Comparison of ENCODE assay signal across 35 cellular contexts in the genomic region with DNA sequence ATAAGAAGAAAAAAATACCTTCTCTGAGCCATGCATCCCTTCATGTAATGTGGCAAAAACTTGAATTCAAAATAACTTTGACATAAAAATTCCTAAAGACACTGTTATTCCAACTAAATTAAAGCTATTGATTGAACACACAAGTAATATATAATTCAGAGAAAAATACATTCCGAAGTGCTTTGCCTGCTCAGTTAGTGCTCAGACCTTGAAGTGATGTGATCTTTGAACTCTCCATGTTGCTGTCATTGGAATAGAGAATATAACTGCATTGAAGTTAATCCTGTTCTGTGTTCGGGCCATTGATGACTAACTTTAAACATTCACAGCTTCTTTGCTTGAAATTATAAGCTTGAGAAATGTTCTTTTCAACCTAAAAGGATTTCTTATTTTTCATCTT.
A peak's percentile ranks its signal among the peaks of the same experiment; 100 is the strongest.
DNase-seq lines count a peak whose midpoint lies in the region; ATAC-seq, FAIRE-seq and TF ChIP-seq lines count a peak whose summit lies in the region.
"Had no signal": no experiment of that assay in that cellular context is flagged by ENCODE, and none has a peak within 500 bp of the region (broad histone marks: within the 10 kb centered on the region; RNA-seq: fewer than 3 reads in every experiment).

No MANE protein-coding gene starts in this region.

- H3K79me2 ChIP-seq in HepG2 (ENCODE audit: insufficient read depth, low read length) (no peaks in the 10 kb centered on the region), GM23338 (replicated peaks; ENCODE audit: insufficient read depth) (no peaks in the 10 kb centered on the region), endothelial cell of umbilical vein (ENCODE audit: control insufficient read depth, insufficient read depth, low read length) (no peaks in the 10 kb centered on the region)

- peaks cover 6% of the 10 kb centered on the region; the same call in 2 of the 3 replicates for H3K36me3 Mint-ChIP-seq in GM23338 (ENCODE audit: low read depth)

- no peak overlapping the region for H3K9ac ChIP-seq in HepG2 (ENCODE audit: insufficient read depth, low read depth, low read length)
- H3K9ac ChIP-seq in endothelial cell of umbilical vein (replicated peaks; ENCODE audit: extremely low read depth, insufficient read depth, low read length): no peak overlapping the region
- H3K9ac ChIP-seq: BLaER1; BLaER1 treated with 17β-estradiol and CSF1 and Interleukin-3, amounts not matched to agents 10 nM and 100 nM had no signal

- no peaks in the 10 kb centered on the region for H3K9me3 ChIP-seq in HepG2 (ENCODE audit: low read length)
- no peaks in the 10 kb centered on the region for H3K9me3 ChIP-seq in right lobe of liver
- H3K9me3 ChIP-seq in endothelial cell of umbilical vein (replicated peaks; ENCODE audit: control insufficient read depth, insufficient read depth, low read length): no peaks in the 10 kb centered on the region
- no peaks in the 10 kb centered on the region for H3K9me3 ChIP-seq in pancreas
- H3K9me3 ChIP-seq in vagina: no peaks in the 10 kb centered on the region
- H3K9me3 ChIP-seq: A549; BE2C; BLaER1; BLaER1 treated with 17β-estradiol and CSF1 and Interleukin-3, amounts not matched to agents 10 nM and 100 nM; Caco-2 had no signal

- H2AFZ ChIP-seq in HepG2 (ENCODE audit: low read length) (no peak overlapping the region), GM23338 (no peak overlapping the region), endothelial cell of umbilical vein (ENCODE audit: low read depth, low read length) (no peak overlapping the region)

- no peak overlapping the region for H3K4me3 ChIP-seq in HepG2 (replicated peaks in 1 of 3; ENCODE audit: insufficient read depth in 1 of 3, low read depth in 2 of 3, low read length in 3 of 3)
- H3K4me3 ChIP-seq in right lobe of liver: no peak overlapping the region
- H3K4me3 ChIP-seq in GM23338: no peak overlapping the region
- H3K4me3 ChIP-seq in endothelial cell of umbilical vein (replicated peaks in 1 of 3; ENCODE audit: insufficient read depth in 1 of 3, low read depth in 1 of 3, low read length in 3 of 3): no peak overlapping the region
- H3K4me3 ChIP-seq in pancreas: no peak overlapping the region
- no peak overlapping the region for H3K4me3 ChIP-seq in vagina
- H3K4me3 ChIP-seq: A549; BLaER1; BLaER1 treated with 17β-estradiol and CSF1 and Interleukin-3, amounts not matched to agents 10 nM and 100 nM had no signal

- peak; percentile 72 for DNase-seq in HepG2 (ENCODE audit: low spot score)
- DNase-seq in right lobe of liver: no peak
- DNase-seq in GM23338 (ENCODE audit: low spot score): no peak
- no peak for DNase-seq in endothelial cell of umbilical vein (ENCODE audit: low read depth, low spot score)
- DNase-seq in pancreas: no peak
- no peak for DNase-seq in vagina (ENCODE audit: extremely low spot score in 2 of 2)
- DNase-seq: 8988T; ACHN; AML-193; BE2C; C1 segment of cervical spinal cord; Caco-2; Calu3; CD4-positive, alpha-beta memory T cell; CD4-positive, alpha-beta T cell; CD4-positive, CD25-positive, alpha-beta regulatory T cell; CD8-positive, alpha-beta memory T cell; CD8-positive, alpha-beta T cell; COR-L47; DMS 273 treated with DMSO at 0.1 percent for 48 hours; DMS153; DMS53; DMS79; DMS79 treated with DMSO at 0.1 percent for 48 hours; DND-41; EL had no signal

- BruUV-seq in HepG2 (replicated peaks; lab: Mats Ljungman, UMichigan) (no TSS peak), endothelial cell of umbilical vein (replicated peaks; lab: Mats Ljungman, UMichigan) (no TSS peak)

- no peak for TF ChIP-seq RAD21 in HepG2 (CRISPR knock-in tag; IDR thresholded peaks at IDR 0.05)

- TF ChIP-seq POLR2A in HepG2 (IDR thresholded peaks at IDR 0.05; ENCODE audit: insufficient read depth in 1 of 2, low read depth in 2 of 2, low read length in 2 of 2): no peak
- no peak for TF ChIP-seq POLR2A in right lobe of liver (IDR thresholded peaks at IDR 0.05)
- no peak for TF ChIP-seq POLR2A in endothelial cell of umbilical vein (IDR thresholded peaks at IDR 0.05; ENCODE audit: low read depth, low read length)
- no peak for TF ChIP-seq POLR2A in vagina (IDR thresholded peaks at IDR 0.05)

- WGBS in HepG2 (ENCODE audit: low lambda C conversion rate): 13% methylated on average over 2 of the region's 2 CpGs
- WGBS in right lobe of liver (ENCODE audit: insufficient coverage, low coverage, low lambda C conversion rate, missing lambda C conversion rate): 89% methylated on average over 2 of the region's 2 CpGs
- 63 to 75% methylated on average over 2 of the region's 2 CpGs for WGBS in pancreas, 2 donors

- CTCF ChIA-PET in HepG2 (lab: Yijun Ruan, JAX; ENCODE audit: low intra/inter-chr PET ratio, low total read pairs) (no interaction called here), endothelial cell of umbilical vein (lab: Charles Lee) (interaction anchor here (1.1 to 1.4 kb wide), 2 partner anchors 10 to 34 kb away, joined by 3 read pairs; no protein-coding TSS in a partner anchor)

- H4K20me1 ChIP-seq in HepG2 (ENCODE audit: insufficient read depth, low read length) (no peaks in the 10 kb centered on the region), GM23338 (replicated peaks; ENCODE audit: insufficient read depth) (no peaks in the 10 kb centered on the region), endothelial cell of umbilical vein (replicated peaks; ENCODE audit: control insufficient read depth, extremely low read depth, insufficient read depth, low read length) (no peaks in the 10 kb centered on the region)
- H4K20me1 ChIP-seq: BLaER1; BLaER1 treated with 17β-estradiol and CSF1 and Interleukin-3, amounts not matched to agents 10 nM and 100 nM had no signal

- H3K9me2 ChIP-seq in GM23338 (ENCODE audit: insufficient read depth): no peaks in the 10 kb centered on the region

- POLR2A ChIA-PET in HepG2 (lab: Yijun Ruan, JAX): no interaction called here
- POLR2A ChIA-PET in endothelial cell of umbilical vein (lab: Charles Lee): no interaction called here

- no peaks in the 10 kb centered on the region for H3K9me1 ChIP-seq in endothelial cell of umbilical vein (replicated peaks; ENCODE audit: control insufficient read depth, extremely low read depth, insufficient read depth, low read length)

- no peak overlapping the region for H3K27ac Mint-ChIP-seq in GM23338
- H3K27ac Mint-ChIP-seq: B cell; CD4-positive, alpha-beta memory T cell; CD4-positive, alpha-beta T cell; CD4-positive, CD25-positive, alpha-beta regulatory T cell; CD8-positive, alpha-beta memory T cell; CD8-positive, alpha-beta T cell had no signal

- ATAC-seq in HepG2 (peak; percentile 94), right lobe of liver (no peak), GM23338 (no peak), pancreas (no peak)
- ATAC-seq: A549; CD8-positive, alpha-beta T cell had no signal

- FAIRE-seq in HepG2 (lab: Jason Lieb, UNC): peak; percentile 32
- FAIRE-seq in endothelial cell of umbilical vein (lab: Jason Lieb, UNC): peak; percentile 18
- FAIRE-seq in pancreas (lab: Jason Lieb, UNC): no peak
- FAIRE-seq: A204.1, D721Med had no signal

- peaks cover 39% of the 10 kb centered on the region for H3K4me1 Mint-ChIP-seq in GM23338
- H3K4me1 Mint-ChIP-seq: B cell; CD14-positive monocyte; CD4-positive, alpha-beta memory T cell; CD4-positive, CD25-positive, alpha-beta regulatory T cell; CD8-positive, alpha-beta memory T cell had no signal

- no peak overlapping the region for H3K4me3 Mint-ChIP-seq in GM23338
- H3K4me3 Mint-ChIP-seq: B cell; CD14-positive monocyte; CD4-positive, alpha-beta memory T cell; CD4-positive, alpha-beta T cell; CD4-positive, CD25-positive, alpha-beta regulatory T cell; CD8-positive, alpha-beta memory T cell; CD8-positive, alpha-beta T cell had no signal

- H3K36me3 ChIP-seq in HepG2 (replicated peaks in 1 of 2; ENCODE audit: control insufficient read depth in 1 of 2, insufficient read depth in 2 of 2, low read length in 2 of 2): peaks cover 1 to 6% of the 10 kb centered on the region in 2 experiments
- peaks cover 0 to 14% (median 1%) of the 10 kb centered on the region in 4 donors for H3K36me3 ChIP-seq in right lobe of liver
- H3K36me3 ChIP-seq in GM23338 (ENCODE audit: insufficient read depth): 0 out of 2 replicates have a peak, but pooled peaks cover under 1% of the 10 kb centered on the region
- H3K36me3 ChIP-seq in endothelial cell of umbilical vein (ENCODE audit: control insufficient read depth in 2 of 2, extremely low read depth in 1 of 2, insufficient read depth in 2 of 2, low read length in 2 of 2): peaks cover 0 to 2% of the 10 kb centered on the region in 2 experiments
- H3K36me3 ChIP-seq in pancreas: no peaks in the 10 kb centered on the region
- peaks cover 0 to 14% of the 10 kb centered on the region in 2 donors for H3K36me3 ChIP-seq in vagina
- H3K36me3 ChIP-seq: BE2C had no signal

- in situ Hi-C loops in HepG2 (cut with HindIII; ENCODE audit: extremely low pct_ligation_motif_present, low pct_unique_long_range_greater_than_20kb): no loop called here

- intact Hi-C loops in HepG2 (cut with micrococcal nuclease; ENCODE audit: unreplicated experiment) (no loop called here), right lobe of liver (cut with DNase I) (no loop called here), endothelial cell of umbilical vein (cut with micrococcal nuclease) (no loop called here), pancreas (cut with DNase I) (no loop called here), vagina (cut with DNase I) (no loop called here)

- no peaks in the 10 kb centered on the region for H3K27me3 Mint-ChIP-seq in GM23338 (ENCODE audit: insufficient read depth, low read depth, poor library complexity)
- H3K27me3 Mint-ChIP-seq: B cell; CD4-positive, alpha-beta memory T cell; CD4-positive, alpha-beta T cell; CD4-positive, CD25-positive, alpha-beta regulatory T cell; CD8-positive, alpha-beta memory T cell had no signal

- H3F3A ChIP-seq in GM23338 (replicated peaks; ENCODE audit: low read depth): no peaks in the 10 kb centered on the region

- H3K4me2 ChIP-seq in HepG2 (ENCODE audit: low read depth, low read length) (no peak overlapping the region), GM23338 (peak overlapping the region; percentile 50; the same call in 1 of the 2 replicates), endothelial cell of umbilical vein (ENCODE audit: insufficient read depth, low read length) (no peak overlapping the region)
- H3K4me2 ChIP-seq: A549; BLaER1; BLaER1 treated with 17β-estradiol and CSF1 and Interleukin-3, amounts not matched to agents 10 nM and 100 nM had no signal

- H3K9me3 Mint-ChIP-seq in GM23338: no peaks in the 10 kb centered on the region
- H3K9me3 Mint-ChIP-seq: CD14-positive monocyte; CD4-positive, alpha-beta memory T cell; CD4-positive, alpha-beta T cell; CD8-positive, alpha-beta memory T cell; CD8-positive, alpha-beta T cell had no signal

- TF ChIP-seq CTCF in HepG2 (CRISPR knock-in tag; IDR thresholded peaks at IDR 0.05) (no peak), right lobe of liver (IDR thresholded peaks at IDR 0.05) (no peak), GM23338 (conservative IDR thresholded peaks at IDR 0.05; ENCODE audit: low read depth in 2 of 2) (no peak), endothelial cell of umbilical vein (IDR thresholded peaks at IDR 0.05; ENCODE audit: extremely low read depth in 1 of 2, insufficient read depth in 1 of 2, low read depth in 1 of 2, low read length in 2 of 2) (no peak), pancreas (IDR thresholded peaks at IDR 0.05) (no peak), vagina (IDR thresholded peaks at IDR 0.05) (no peak)

- no peaks in the 10 kb centered on the region for H3K27me3 ChIP-seq in HepG2 (ENCODE audit: control insufficient read depth in 1 of 2, insufficient read depth in 2 of 2, low read length in 2 of 2)
- no peaks in the 10 kb centered on the region for H3K27me3 ChIP-seq in right lobe of liver
- H3K27me3 ChIP-seq in GM23338 (ENCODE audit: insufficient read depth): no peaks in the 10 kb centered on the region
- H3K27me3 ChIP-seq in endothelial cell of umbilical vein (ENCODE audit: control insufficient read depth in 2 of 2, insufficient read depth in 2 of 2, low read length in 2 of 2): no peaks in the 10 kb centered on the region
- H3K27me3 ChIP-seq in pancreas: no peaks in the 10 kb centered on the region
- H3K27me3 ChIP-seq in vagina: no peaks in the 10 kb centered on the region
- H3K27me3 ChIP-seq: BE2C; BLaER1; BLaER1 treated with 17β-estradiol and CSF1 and Interleukin-3, amounts not matched to agents 10 nM and 100 nM had no signal

- H3K27ac ChIP-seq in HepG2 (ENCODE audit: extremely low read length, insufficient read depth, low read length) (peak overlapping the region; percentile 46), right lobe of liver (no peak overlapping the region), GM23338 (ENCODE audit: low read depth) (peak overlapping the region; percentile 72; the same call in 1 of the 2 replicates), endothelial cell of umbilical vein (ENCODE audit: insufficient read depth, low read depth, low read length) (no peak overlapping the region), pancreas (no peak overlapping the region), vagina (no peak overlapping the region)
- H3K27ac ChIP-seq: 22Rv1; A549; BLaER1; BLaER1 treated with 17β-estradiol and CSF1 and Interleukin-3, amounts not matched to agents 10 nM and 100 nM; C4-2B had no signal

- TF ChIP-seq EP300 in HepG2 (IDR thresholded peaks at IDR 0.05; ENCODE audit: low read depth in 2 of 2, low read length in 2 of 2): no peak
- TF ChIP-seq EP300 in HepG2 (CRISPR knock-in tag; IDR thresholded peaks at IDR 0.05; ENCODE audit: borderline replicate concordance): no peak

- dilution Hi-C loops in endothelial cell of umbilical vein (cut with MboI; ENCODE audit: extremely low pct_ligation_motif_present, low sequenced_read_pairs): no loop called here

- H3K4me1 ChIP-seq in HepG2 (ENCODE audit: insufficient read depth, low read length) (peaks cover 25% of the 10 kb centered on the region), right lobe of liver (no peaks in the 10 kb centered on the region), GM23338 (ENCODE audit: insufficient read depth) (peaks cover 36% of the 10 kb centered on the region), endothelial cell of umbilical vein (ENCODE audit: control insufficient read depth, extremely low read depth, insufficient read depth, low read length) (no peaks in the 10 kb centered on the region), pancreas (no peaks in the 10 kb centered on the region), vagina (no peaks in the 10 kb centered on the region)
- H3K4me1 ChIP-seq: A549; BE2C; BLaER1; BLaER1 treated with 17β-estradiol and CSF1 and Interleukin-3, amounts not matched to agents 10 nM and 100 nM had no signal

Comparison
In these comparisons a context has a peak if more than half of its experiments do, and no peak if none do; other contexts are left out.
1. H3K27ac ChIP-seq: peak in HepG2 (single experiment) and GM23338 (single experiment); none in right lobe of liver (0 of 3), endothelial cell of umbilical vein (single experiment), pancreas (0 of 4) and vagina (single experiment).